ENCODE assay signal across 18 cellular contexts in the genomic region with DNA sequence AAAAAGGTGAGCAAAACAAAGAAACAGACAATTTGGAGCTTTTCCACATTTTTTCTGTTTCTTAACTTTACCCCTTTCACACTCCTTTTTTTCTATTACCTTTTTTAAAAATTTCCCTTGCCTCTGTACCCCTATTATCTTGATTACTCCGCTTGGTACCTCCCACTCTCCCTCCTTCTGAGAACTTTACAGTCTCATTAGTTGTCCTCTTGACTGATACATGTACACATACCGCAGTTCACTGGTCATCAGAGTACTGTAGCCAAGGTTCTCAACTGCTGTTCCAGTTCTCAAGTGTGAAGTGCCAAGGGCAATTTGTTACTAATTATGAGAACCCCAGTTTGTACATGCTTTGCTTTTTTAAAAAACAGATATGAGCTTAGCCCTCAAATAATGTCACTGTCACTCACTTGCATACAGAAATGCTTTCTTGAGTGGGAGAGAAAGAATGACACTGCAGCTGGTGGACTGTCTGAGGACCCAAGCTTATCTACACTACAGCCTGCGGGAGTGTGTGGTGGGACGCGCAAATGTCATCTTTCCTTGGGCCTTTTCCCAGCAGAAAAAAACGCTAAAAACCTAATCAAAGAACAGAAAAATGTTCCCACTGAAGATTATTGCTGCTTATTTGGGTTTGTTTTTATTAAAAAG.
A peak's percentile ranks its signal among the peaks of the same experiment; 100 is the strongest.
DNase-seq lines count a peak whose midpoint lies in the region; ATAC-seq and TF ChIP-seq lines count a peak whose summit lies in the region.
"Had no signal": no experiment of that assay in that cellular context is flagged by ENCODE, and none has a peak within 500 bp of the region (broad histone marks: within the 10 kb centered on the region; RNA-seq: fewer than 3 reads in every experiment).

No MANE protein-coding gene starts in this region.

- DNase-seq in HFFc6, result no peak
- no peak for DNase-seq in chondrocyte (ENCODE audit: low spot score)
- DNase-seq in lower lobe of right lung, result no peak
- peak; percentile 69 for DNase-seq in testis
- DNase-seq in G401 (ENCODE audit: low spot score), result no peak
- no peak for DNase-seq in MV-4-11 (lab: John Stamatoyannopoulos, UW)
- no peak for DNase-seq in activated naive CD4-positive, alpha-beta T cell treated with anti-CD3 and anti-CD28 coated beads for 36 hours
- DNase-seq: activated CD4-positive, CD25-positive, alpha-beta regulatory T cell; activated CD8-positive, alpha-beta memory T cell treated with anti-CD3 and anti-CD28 coated beads, Interleukin-2, amount 10 ng/mL, durations not matched to agents 7 days and 5 days; activated gamma-delta T cell; CD4-positive, CD25-positive, alpha-beta regulatory T cell; mammary epithelial cell; NCI-H187; NCI-H524 treated with DMSO at 0.1 percent for 48 hours; spleen; T-helper 1 cell had no signal

- CTCF ChIA-PET in activated naive CD4-positive, alpha-beta T cell treated with anti-CD3 and anti-CD28 coated beads for 36 hours (lab: Charles Lee), result interaction anchor here (0.8 kb wide), 1 partner anchor 110 kb away, joined by 3 read pairs; no protein-coding TSS in a partner anchor

- H3K36me3 ChIP-seq in lower lobe of right lung (no peaks in the 10 kb centered on the region), testis (ENCODE audit: low read depth, missing control alignments) (no peaks in the 10 kb centered on the region)
- H3K36me3 ChIP-seq: esophagus muscularis mucosa, spleen had no signal

- H3K9me3 ChIP-seq in lower lobe of right lung (no peaks in the 10 kb centered on the region), testis (no peaks in the 10 kb centered on the region)
- H3K9me3 ChIP-seq: esophagus muscularis mucosa, spleen had no signal

- peaks cover 13% of the 10 kb centered on the region for H3K4me1 ChIP-seq in lower lobe of right lung
- H3K4me1 ChIP-seq in testis, result peaks cover 14% of the 10 kb centered on the region

- no peak for TF ChIP-seq CTCF in HFFc6 (IDR thresholded peaks at IDR 0.05)
- no peak for TF ChIP-seq CTCF in chondrocyte (IDR thresholded peaks at IDR 0.05)
- no peak for TF ChIP-seq CTCF in lower lobe of right lung (IDR thresholded peaks at IDR 0.05)
- no peak for TF ChIP-seq CTCF in testis (IDR thresholded peaks at IDR 0.05)

- ATAC-seq in lower lobe of right lung, result peak; percentile 38 to 50
- ATAC-seq: activated CD8-positive, alpha-beta memory T cell treated with anti-CD3 and anti-CD28 coated beads, Interleukin-2, amount 10 ng/mL, durations not matched to agents 7 days and 5 days; Panc1 had no signal

- H3K4me3 ChIP-seq in lower lobe of right lung, result no peak overlapping the region
- H3K4me3 ChIP-seq in testis, result no peak overlapping the region
- H3K4me3 ChIP-seq: esophagus muscularis mucosa, spleen had no signal

- in situ Hi-C loops in G401 (cut with HindIII; ENCODE audit: low sequenced_read_pairs), result no loop called here

- no peaks in the 10 kb centered on the region for H3K27me3 Mint-ChIP-seq in HFFc6 (ENCODE audit: insufficient read depth)
- no peaks in the 10 kb centered on the region for H3K27me3 Mint-ChIP-seq in chondrocyte (ENCODE audit: low read depth)
- H3K27me3 Mint-ChIP-seq in activated naive CD4-positive, alpha-beta T cell treated with anti-CD3 and anti-CD28 coated beads for 36 hours (ENCODE audit: low read depth), result no peaks in the 10 kb centered on the region
- H3K27me3 Mint-ChIP-seq: activated CD8-positive, alpha-beta memory T cell treated with anti-CD3 and anti-CD28 coated beads, Interleukin-2, amount 10 ng/mL, durations not matched to agents 7 days and 5 days; CD4-positive, CD25-positive, alpha-beta regulatory T cell had no signal

- H3K27ac Mint-ChIP-seq in HFFc6 (peak overlapping the region; percentile 28), chondrocyte (ENCODE audit: unreplicated experiment) (peak overlapping the region; percentile 73)
- no peak overlapping the region for H3K27ac Mint-ChIP-seq in activated naive CD4-positive, alpha-beta T cell treated with anti-CD3 and anti-CD28 coated beads for 36 hours
- H3K27ac Mint-ChIP-seq: activated CD8-positive, alpha-beta memory T cell treated with anti-CD3 and anti-CD28 coated beads, Interleukin-2, amount 10 ng/mL, durations not matched to agents 7 days and 5 days had no signal

- H3K4me3 Mint-ChIP-seq in HFFc6 (peak overlapping the region; percentile 55), chondrocyte (ENCODE audit: unreplicated experiment) (no peak overlapping the region)
- H3K4me3 Mint-ChIP-seq in activated naive CD4-positive, alpha-beta T cell treated with anti-CD3 and anti-CD28 coated beads for 36 hours, result no peak overlapping the region
- H3K4me3 Mint-ChIP-seq: activated CD8-positive, alpha-beta memory T cell treated with anti-CD3 and anti-CD28 coated beads, Interleukin-2, amount 10 ng/mL, durations not matched to agents 7 days and 5 days; CD4-positive, CD25-positive, alpha-beta regulatory T cell had no signal

- intact Hi-C loops in lower lobe of right lung (cut with DNase I), result no loop called here
- intact Hi-C loops in testis (cut with DNase I; ENCODE audit: low total_unique reads), result no loop called here
- intact Hi-C loops in activated naive CD4-positive, alpha-beta T cell treated with anti-CD3 and anti-CD28 coated beads for 36 hours (cut with micrococcal nuclease), result no loop called here

- TF ChIP-seq POLR2A in testis (IDR thresholded peaks at IDR 0.05), result no peak

- H3K27ac ChIP-seq in lower lobe of right lung (no peak overlapping the region), testis (peak overlapping the region; percentile 14 to 72)

- 32 to 43% methylated on average over 6 of the region's 6 CpGs for WGBS in testis, 2 donors

- H3K4me1 Mint-ChIP-seq in HFFc6 (ENCODE audit: low read depth), result peaks cover 35% of the 10 kb centered on the region
- peaks cover 26% of the 10 kb centered on the region for H3K4me1 Mint-ChIP-seq in chondrocyte (ENCODE audit: low read depth)
- H3K4me1 Mint-ChIP-seq in activated naive CD4-positive, alpha-beta T cell treated with anti-CD3 and anti-CD28 coated beads for 36 hours (ENCODE audit: low read depth), result no peaks in the 10 kb centered on the region

- H3K9me3 Mint-ChIP-seq in HFFc6, result no peaks in the 10 kb centered on the region
- no peaks in the 10 kb centered on the region for H3K9me3 Mint-ChIP-seq in chondrocyte (ENCODE audit: low read depth)
- H3K9me3 Mint-ChIP-seq in activated naive CD4-positive, alpha-beta T cell treated with anti-CD3 and anti-CD28 coated beads for 36 hours, result no peaks in the 10 kb centered on the region
- H3K9me3 Mint-ChIP-seq: CD4-positive, CD25-positive, alpha-beta regulatory T cell had no signal

- H3K27me3 ChIP-seq in lower lobe of right lung (ENCODE audit: low read depth) (no peaks in the 10 kb centered on the region), testis (no peaks in the 10 kb centered on the region)
- H3K27me3 ChIP-seq: esophagus muscularis mucosa, spleen had no signal

- peaks cover 4% of the 10 kb centered on the region; the same call in 1 of the 2 replicates for H3K36me3 Mint-ChIP-seq in HFFc6 (ENCODE audit: low read depth)
- peaks cover 2% of the 10 kb centered on the region for H3K36me3 Mint-ChIP-seq in chondrocyte (ENCODE audit: low read depth)
- H3K36me3 Mint-ChIP-seq in activated naive CD4-positive, alpha-beta T cell treated with anti-CD3 and anti-CD28 coated beads for 36 hours (ENCODE audit: low read depth), result no peaks in the 10 kb centered on the region
- H3K36me3 Mint-ChIP-seq: activated CD8-positive, alpha-beta memory T cell treated with anti-CD3 and anti-CD28 coated beads, Interleukin-2, amount 10 ng/mL, durations not matched to agents 7 days and 5 days; CD4-positive, CD25-positive, alpha-beta regulatory T cell had no signal
